Comparison of ENCODE assay signal across 13 cellular contexts in the genomic region with DNA sequence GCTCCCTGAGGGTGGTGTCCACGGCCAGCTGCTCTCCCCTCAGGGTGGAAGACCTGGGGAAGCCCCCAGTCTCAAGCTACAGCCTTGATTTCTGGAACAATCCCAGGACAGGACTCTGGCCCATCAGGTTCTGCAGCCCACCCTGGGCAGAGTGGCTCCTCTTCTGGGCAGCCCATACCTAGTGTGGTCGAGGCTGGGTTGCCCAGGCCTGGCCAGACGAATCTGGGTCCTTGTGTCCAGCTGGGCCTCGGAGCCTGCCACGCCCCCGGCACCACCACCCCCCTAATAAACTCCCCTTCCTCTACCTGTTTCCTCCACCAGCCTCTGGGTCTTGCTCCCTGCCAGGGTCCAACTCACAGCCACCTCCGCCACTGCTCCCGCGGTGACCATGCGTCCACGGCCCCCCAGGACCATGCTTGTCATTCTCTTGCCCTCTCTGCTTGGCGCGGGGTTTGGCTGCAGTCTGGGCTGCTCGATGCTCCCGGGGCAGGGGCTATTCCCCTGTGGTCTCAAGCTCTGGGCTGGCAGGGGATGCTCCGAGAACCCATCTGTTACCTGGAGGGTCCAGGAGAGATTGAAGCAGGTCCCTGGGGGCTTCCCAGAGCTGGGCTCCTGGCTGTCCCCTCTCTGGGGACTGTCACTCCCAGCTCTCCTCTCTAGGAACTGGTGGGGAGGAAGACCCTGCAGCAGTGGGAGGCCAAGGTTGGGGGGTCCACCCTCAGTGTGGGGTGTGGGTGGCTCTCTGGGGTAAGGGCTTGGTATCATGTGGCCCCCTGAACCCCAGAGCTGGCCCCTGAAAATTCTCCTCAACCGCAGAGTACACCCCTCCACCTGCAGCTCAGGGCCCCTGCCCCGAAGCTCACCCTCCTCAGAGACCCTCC.
"Had no signal": no experiment of that assay in that cellular context is flagged by ENCODE, and none has a peak within 500 bp of the region (broad histone marks: within the 10 kb centered on the region; RNA-seq: fewer than 3 reads in every experiment).

No MANE protein-coding gene starts in this region.

- H3K36me3 ChIP-seq: heart left ventricle, ovary, transverse colon had no signal

- H3K9me3 ChIP-seq: heart left ventricle, ovary, transverse colon had no signal

- H3K27ac ChIP-seq: coronary artery, ovary, transverse colon had no signal

- H3K27me3 ChIP-seq: ovary had no signal

- H3K27ac Mint-ChIP-seq: nephron progenitor cell had no signal

- DNase-seq: activated CD4-positive, alpha-beta T cell treated with anti-CD3 and anti-CD28 coated beads, Interleukin-2, amount 50 U/mL, for 4 hours; activated CD4-positive, CD25-positive, alpha-beta regulatory T cell treated with anti-CD3 and anti-CD28 coated beads, Interleukin-2, amount 50 U/mL, for 72 hours; activated effector memory CD4-positive, alpha-beta T cell treated with anti-CD3 and anti-CD28 coated beads, Interleukin-2, amount 50 U/mL, for 16 hours; activated T-cell treated with anti-CD3 and anti-CD28 coated beads, Interleukin-2, amount 50 U/mL, for 4 hours; caudate nucleus; effector CD8-positive, alpha-beta T cell; foreskin melanocyte; nephron progenitor cell; stimulated activated CD4-positive, alpha-beta T cell treated with anti-CD3 and anti-CD28 coated beads, Interleukin-4, amount 100 ng/mL, for 4 hours; transverse colon had no signal

- H3K4me3 ChIP-seq: ovary, transverse colon had no signal

- ATAC-seq: activated T-cell treated with anti-CD3 and anti-CD28 coated beads, Interleukin-2, amount 50 U/mL, for 4 hours; heart left ventricle had no signal

- H3K4me3 Mint-ChIP-seq: activated T-cell treated with anti-CD3 and anti-CD28 coated beads, Interleukin-2, amount 50 U/mL, for 4 hours; nephron progenitor cell had no signal

- H3K9me3 Mint-ChIP-seq: activated T-cell treated with anti-CD3 and anti-CD28 coated beads, Interleukin-2, amount 50 U/mL, for 4 hours; nephron progenitor cell had no signal
